In the genomic region with DNA sequence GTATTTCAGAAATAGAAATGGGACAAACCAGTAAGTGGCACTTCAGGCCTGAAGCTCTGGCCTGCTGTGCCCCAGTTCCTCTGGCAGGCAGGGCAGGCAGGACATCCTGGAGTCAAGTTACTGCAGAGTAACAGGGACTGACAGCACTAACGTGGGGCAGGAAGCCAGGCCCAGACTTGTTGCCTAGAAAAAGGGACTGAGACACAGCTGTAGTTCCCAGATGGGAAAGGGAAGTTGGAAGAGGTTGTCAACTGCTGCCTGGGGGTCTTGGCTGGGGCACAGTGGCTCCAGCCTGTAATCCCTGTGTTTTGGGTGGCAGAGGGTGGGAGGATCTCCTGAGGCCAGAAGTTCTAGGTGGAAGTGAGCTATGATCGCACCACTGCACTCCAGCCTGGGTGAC, we compare ENCODE assay signal across 9 cellular contexts.
DNase-seq lines count a peak whose midpoint lies in the region; ATAC-seq and TF ChIP-seq lines count a peak whose summit lies in the region.
"Had no signal": no experiment of that assay in that cellular context is flagged by ENCODE, and none has a peak within 500 bp of the region (broad histone marks: within the 10 kb centered on the region; RNA-seq: fewer than 3 reads in every experiment).

No MANE protein-coding gene starts in this region.

- no peak overlapping the region for H3K27ac Mint-ChIP-seq in activated CD4-positive, alpha-beta T cell treated with anti-CD3 and anti-CD28 coated beads for 36 hours
- H3K27ac Mint-ChIP-seq: activated naive CD4-positive, alpha-beta T cell treated with anti-CD3 and anti-CD28 coated beads, Interleukin-2, amount 50 U/mL, for 24 hours had no signal

- H3K9ac ChIP-seq in BLaER1 (no peak overlapping the region), Loucy (ENCODE audit: low read depth, low read length, poor library complexity, severe bottlenecking) (peak overlapping the region; percentile 46)

- H3K79me2 ChIP-seq in Loucy (ENCODE audit: insufficient read depth, low read length): no peaks in the 10 kb centered on the region

- no peak overlapping the region for H3K4me3 ChIP-seq in BLaER1
- H3K4me3 ChIP-seq in Loucy (ENCODE audit: low read length, poor library complexity, severe bottlenecking): peak overlapping the region; percentile 21

- H3K4me1 ChIP-seq in BLaER1: peaks cover 13% of the 10 kb centered on the region
- peaks cover 31% of the 10 kb centered on the region for H3K4me1 ChIP-seq in Loucy (ENCODE audit: insufficient read depth, low read length, poor library complexity, severe bottlenecking)

- H3K27me3 ChIP-seq in BLaER1 (no peaks in the 10 kb centered on the region), Loucy (ENCODE audit: insufficient read depth, low read length, poor library complexity, severe bottlenecking) (no peaks in the 10 kb centered on the region)

- POLR2A ChIA-PET in activated CD4-positive, alpha-beta T cell treated with anti-CD3 and anti-CD28 coated beads for 36 hours (lab: Charles Lee): no interaction called here

- H3K4me2 ChIP-seq in BLaER1 (peak overlapping the region; percentile 66), Loucy (ENCODE audit: low read depth, low read length, poor library complexity, severe bottlenecking) (peak overlapping the region; percentile 52)

- 0 out of 2 replicates have a peak, but pooled peaks cover 6% of the 10 kb centered on the region for H3K9me3 ChIP-seq in BLaER1
- H3K9me3 ChIP-seq in Loucy (ENCODE audit: insufficient read depth, low read depth, low read length): no peaks in the 10 kb centered on the region

- no peak overlapping the region for H2AFZ ChIP-seq in Loucy (ENCODE audit: low read length)

- H3K4me1 Mint-ChIP-seq in activated CD4-positive, alpha-beta T cell treated with anti-CD3 and anti-CD28 coated beads for 36 hours: peaks cover 3% of the 10 kb centered on the region
- H3K4me1 Mint-ChIP-seq: activated naive CD4-positive, alpha-beta T cell treated with anti-CD3 and anti-CD28 coated beads, Interleukin-2, amount 50 U/mL, for 24 hours had no signal

- intact Hi-C loops in activated CD4-positive, alpha-beta T cell treated with anti-CD3 and anti-CD28 coated beads for 36 hours (cut with DNase I, micrococcal nuclease): loop anchor here (1.0 to 5.0 kb wide), 3 partner anchors 65 to 110 kb away; no protein-coding TSS in a partner anchor

- CTCF ChIA-PET in activated CD4-positive, alpha-beta T cell treated with anti-CD3 and anti-CD28 coated beads for 36 hours (lab: Charles Lee): interaction anchor here (0.6 to 1.4 kb wide), 6 partner anchors 9 to 115 kb away, joined by 3 to 5 read pairs (median 4); no protein-coding TSS in a partner anchor

- DNase-seq in dedifferentiated amniotic fluid mesenchymal stem cell (ENCODE audit: extremely low spot score): peak; percentile 58
- peak; percentile 60 for DNase-seq in medulla oblongata (ENCODE audit: extremely low spot score)
- DNase-seq in NK-92 (lab: John Stamatoyannopoulos, UW; ENCODE audit: unreplicated experiment): no peak
- no peak for DNase-seq in activated CD4-positive, alpha-beta T cell treated with anti-CD3 and anti-CD28 coated beads for 36 hours

- ATAC-seq in HG03159 (IDR thresholded peaks at IDR 0.05; ENCODE audit: unreplicated experiment) (no peak), HG03342 (IDR thresholded peaks at IDR 0.05; ENCODE audit: unreplicated experiment) (no peak)
- ATAC-seq in activated CD4-positive, alpha-beta T cell treated with anti-CD3 and anti-CD28 coated beads for 36 hours: no peak

- no peak overlapping the region for H3K4me3 Mint-ChIP-seq in activated CD4-positive, alpha-beta T cell treated with anti-CD3 and anti-CD28 coated beads for 36 hours
- H3K4me3 Mint-ChIP-seq: activated naive CD4-positive, alpha-beta T cell treated with anti-CD3 and anti-CD28 coated beads, Interleukin-2, amount 50 U/mL, for 24 hours had no signal

- H3K36me3 ChIP-seq in BLaER1 (no peaks in the 10 kb centered on the region), Loucy (ENCODE audit: insufficient read depth, low read length) (no peaks in the 10 kb centered on the region)

- no peaks in the 10 kb centered on the region for H3F3A ChIP-seq in Loucy (ENCODE audit: low read depth)

- H4K20me1 ChIP-seq in BLaER1 (no peaks in the 10 kb centered on the region), Loucy (ENCODE audit: insufficient read depth, low read length, poor library complexity, severe bottlenecking) (no peaks in the 10 kb centered on the region)

- H3K9me2 ChIP-seq in Loucy (replicated peaks; ENCODE audit: low read depth, low read length): no peaks in the 10 kb centered on the region

- H3K36me3 Mint-ChIP-seq in activated CD4-positive, alpha-beta T cell treated with anti-CD3 and anti-CD28 coated beads for 36 hours (ENCODE audit: low read depth): no peaks in the 10 kb centered on the region
- H3K36me3 Mint-ChIP-seq: activated naive CD4-positive, alpha-beta T cell treated with anti-CD3 and anti-CD28 coated beads, Interleukin-2, amount 50 U/mL, for 24 hours had no signal

- no peaks in the 10 kb centered on the region for H3K27me3 Mint-ChIP-seq in activated CD4-positive, alpha-beta T cell treated with anti-CD3 and anti-CD28 coated beads for 36 hours

- peak overlapping the region; percentile 59 for H3K27ac ChIP-seq in BLaER1

- no peak for TF ChIP-seq CTCF in Loucy (conservative IDR thresholded peaks at IDR 0.05; ENCODE audit: low read length)

- no peaks in the 10 kb centered on the region for H3K9me3 Mint-ChIP-seq in activated CD4-positive, alpha-beta T cell treated with anti-CD3 and anti-CD28 coated beads for 36 hours (ENCODE audit: low read depth)
- H3K9me3 Mint-ChIP-seq: activated naive CD4-positive, alpha-beta T cell treated with anti-CD3 and anti-CD28 coated beads, Interleukin-2, amount 50 U/mL, for 24 hours had no signal

Comparison
In these comparisons a context has a peak if more than half of its experiments do, and no peak if none do; other contexts are left out.
1. DNase-seq: peak in dedifferentiated amniotic fluid mesenchymal stem cell (single experiment) and medulla oblongata (single experiment); none in NK-92 (single experiment) and activated CD4-positive, alpha-beta T cell treated with anti-CD3 and anti-CD28 coated beads for 36 hours (single experiment).